ENCODE assay signal across 1 cellular context in the genomic region with DNA sequence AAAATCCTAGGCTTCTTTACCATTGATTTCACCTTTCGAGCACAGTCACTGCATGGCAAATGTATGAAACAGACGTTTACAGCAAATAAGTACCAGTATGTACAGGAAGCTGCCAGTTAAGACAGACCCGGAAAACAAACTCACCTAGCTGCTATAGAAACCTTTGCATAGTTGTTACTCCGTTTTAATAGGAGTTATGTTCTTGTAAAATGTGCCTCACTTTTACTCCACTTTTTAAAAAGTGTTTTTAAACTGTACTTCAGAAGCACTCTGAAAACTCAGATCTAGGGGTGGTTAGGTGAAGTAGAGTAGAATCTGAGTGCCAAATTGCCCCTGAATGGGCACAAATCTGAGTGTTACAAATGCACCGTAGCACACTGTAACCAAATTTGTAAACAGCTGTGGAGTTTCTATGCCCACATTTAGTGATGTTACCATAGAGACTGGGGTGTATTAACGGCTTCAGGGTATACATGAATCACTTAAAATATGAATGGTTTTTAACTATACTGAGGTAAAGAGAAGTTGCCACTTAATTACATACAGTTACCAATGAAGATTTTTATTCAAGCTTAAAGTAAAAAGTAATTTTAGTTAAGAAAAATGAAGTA.
TF ChIP-seq lines count a peak whose summit lies in the region.

No MANE protein-coding gene starts in this region.

TF ChIP-seq in IMR-90, 13 proteins besides CTCF, POLR2A, EP300 and RAD21:
- TF ChIP-seq NFE2L2 (IDR thresholded peaks at IDR 0.05; ENCODE audit: low read depth, low read length) (no peak), RCOR1 (IDR thresholded peaks at IDR 0.05; ENCODE audit: insufficient replicate concordance, low read length) (no peak), MAFK (IDR thresholded peaks at IDR 0.05; ENCODE audit: low read depth, low read length) (no peak), RFX5 (IDR thresholded peaks at IDR 0.05; ENCODE audit: low read depth, low read length) (no peak), MAZ (IDR thresholded peaks at IDR 0.05; ENCODE audit: borderline replicate concordance, low read depth, low read length) (no peak), SMC3 (IDR thresholded peaks at IDR 0.05; ENCODE audit: low read depth, low read length) (no peak), MXI1 (IDR thresholded peaks at IDR 0.05; ENCODE audit: borderline replicate concordance, low read depth, low read length) (no peak), CHD1 (IDR thresholded peaks at IDR 0.05; ENCODE audit: low read depth, low read length) (no peak), CEBPB (IDR thresholded peaks at IDR 0.05; ENCODE audit: low read depth, low read length) (no peak), FOS (IDR thresholded peaks at IDR 0.05; ENCODE audit: low read depth, low read length) (no peak), BHLHE40 (IDR thresholded peaks at IDR 0.05; ENCODE audit: low read depth, low read length) (no peak)
- TF ChIP-seq, protein P1, sequence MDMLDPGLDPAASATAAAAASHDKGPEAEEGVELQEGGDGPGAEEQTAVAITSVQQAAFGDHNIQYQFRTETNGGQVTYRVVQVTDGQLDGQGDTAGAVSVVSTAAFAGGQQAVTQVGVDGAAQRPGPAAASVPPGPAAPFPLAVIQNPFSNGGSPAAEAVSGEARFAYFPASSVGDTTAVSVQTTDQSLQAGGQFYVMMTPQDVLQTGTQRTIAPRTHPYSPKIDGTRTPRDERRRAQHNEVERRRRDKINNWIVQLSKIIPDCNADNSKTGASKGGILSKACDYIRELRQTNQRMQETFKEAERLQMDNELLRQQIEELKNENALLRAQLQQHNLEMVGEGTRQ (IDR thresholded peaks at IDR 0.05; ENCODE audit: low read depth, low read length): no peak
- TF ChIP-seq, protein P2, sequence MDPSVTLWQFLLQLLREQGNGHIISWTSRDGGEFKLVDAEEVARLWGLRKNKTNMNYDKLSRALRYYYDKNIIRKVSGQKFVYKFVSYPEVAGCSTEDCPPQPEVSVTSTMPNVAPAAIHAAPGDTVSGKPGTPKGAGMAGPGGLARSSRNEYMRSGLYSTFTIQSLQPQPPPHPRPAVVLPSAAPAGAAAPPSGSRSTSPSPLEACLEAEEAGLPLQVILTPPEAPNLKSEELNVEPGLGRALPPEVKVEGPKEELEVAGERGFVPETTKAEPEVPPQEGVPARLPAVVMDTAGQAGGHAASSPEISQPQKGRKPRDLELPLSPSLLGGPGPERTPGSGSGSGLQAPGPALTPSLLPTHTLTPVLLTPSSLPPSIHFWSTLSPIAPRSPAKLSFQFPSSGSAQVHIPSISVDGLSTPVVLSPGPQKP (IDR thresholded peaks at IDR 0.05; ENCODE audit: borderline replicate concordance, low read depth, low read length): no peak
TF ChIP-seq in IMR-90: peak in this region for 0.
